ENCODE assay signal across 1 cellular context in the genomic region with DNA sequence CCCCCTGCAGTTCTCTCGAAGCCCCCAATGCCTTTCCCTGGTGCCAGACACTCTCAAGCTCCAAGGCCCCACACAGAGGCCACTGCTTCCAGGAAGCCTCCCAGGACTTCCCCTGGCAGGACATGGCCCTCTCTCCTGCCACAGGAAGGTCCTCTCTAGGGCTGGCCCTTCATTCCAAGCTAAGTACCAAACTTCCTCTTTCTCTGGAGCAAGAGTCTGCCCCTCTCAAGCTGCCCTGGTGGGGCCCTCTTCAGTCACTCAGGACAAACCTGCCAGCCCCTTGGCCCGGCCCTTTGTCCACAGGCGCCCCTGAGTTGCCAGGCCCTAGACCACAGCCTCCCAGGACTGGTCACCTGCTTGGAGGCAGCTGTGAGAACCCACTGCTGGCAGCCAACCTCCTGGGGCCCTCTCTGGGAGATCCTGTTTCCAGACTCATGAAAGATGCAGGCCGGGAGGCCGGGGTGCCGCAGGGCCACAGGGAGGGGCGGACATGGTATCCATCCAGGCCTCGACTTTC.
TF ChIP-seq lines count a peak whose summit lies in the region.

No MANE protein-coding gene starts in this region.

TF ChIP-seq in IMR-90, 13 proteins besides CTCF, POLR2A, EP300 and RAD21:
- TF ChIP-seq, protein P1, sequence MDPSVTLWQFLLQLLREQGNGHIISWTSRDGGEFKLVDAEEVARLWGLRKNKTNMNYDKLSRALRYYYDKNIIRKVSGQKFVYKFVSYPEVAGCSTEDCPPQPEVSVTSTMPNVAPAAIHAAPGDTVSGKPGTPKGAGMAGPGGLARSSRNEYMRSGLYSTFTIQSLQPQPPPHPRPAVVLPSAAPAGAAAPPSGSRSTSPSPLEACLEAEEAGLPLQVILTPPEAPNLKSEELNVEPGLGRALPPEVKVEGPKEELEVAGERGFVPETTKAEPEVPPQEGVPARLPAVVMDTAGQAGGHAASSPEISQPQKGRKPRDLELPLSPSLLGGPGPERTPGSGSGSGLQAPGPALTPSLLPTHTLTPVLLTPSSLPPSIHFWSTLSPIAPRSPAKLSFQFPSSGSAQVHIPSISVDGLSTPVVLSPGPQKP (IDR thresholded peaks at IDR 0.05; ENCODE audit: borderline replicate concordance, low read depth, low read length) = no peak
- no peak for TF ChIP-seq MAFK (IDR thresholded peaks at IDR 0.05; ENCODE audit: low read depth, low read length)
- TF ChIP-seq, protein P2, sequence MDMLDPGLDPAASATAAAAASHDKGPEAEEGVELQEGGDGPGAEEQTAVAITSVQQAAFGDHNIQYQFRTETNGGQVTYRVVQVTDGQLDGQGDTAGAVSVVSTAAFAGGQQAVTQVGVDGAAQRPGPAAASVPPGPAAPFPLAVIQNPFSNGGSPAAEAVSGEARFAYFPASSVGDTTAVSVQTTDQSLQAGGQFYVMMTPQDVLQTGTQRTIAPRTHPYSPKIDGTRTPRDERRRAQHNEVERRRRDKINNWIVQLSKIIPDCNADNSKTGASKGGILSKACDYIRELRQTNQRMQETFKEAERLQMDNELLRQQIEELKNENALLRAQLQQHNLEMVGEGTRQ (IDR thresholded peaks at IDR 0.05; ENCODE audit: low read depth, low read length) = no peak
- no peak for TF ChIP-seq MAZ (IDR thresholded peaks at IDR 0.05; ENCODE audit: borderline replicate concordance, low read depth, low read length)
- no peak for TF ChIP-seq SMC3 (IDR thresholded peaks at IDR 0.05; ENCODE audit: low read depth, low read length)
- no peak for TF ChIP-seq FOS (IDR thresholded peaks at IDR 0.05; ENCODE audit: low read depth, low read length)
- TF ChIP-seq RCOR1 (IDR thresholded peaks at IDR 0.05; ENCODE audit: insufficient replicate concordance, low read length) = no peak
- no peak for TF ChIP-seq MXI1 (IDR thresholded peaks at IDR 0.05; ENCODE audit: borderline replicate concordance, low read depth, low read length)
- TF ChIP-seq CEBPB (IDR thresholded peaks at IDR 0.05; ENCODE audit: low read depth, low read length) = no peak
- no peak for TF ChIP-seq NFE2L2 (IDR thresholded peaks at IDR 0.05; ENCODE audit: low read depth, low read length)
- TF ChIP-seq RFX5 (IDR thresholded peaks at IDR 0.05; ENCODE audit: low read depth, low read length) = no peak
- TF ChIP-seq BHLHE40 (IDR thresholded peaks at IDR 0.05; ENCODE audit: low read depth, low read length) = no peak
- TF ChIP-seq CHD1 (IDR thresholded peaks at IDR 0.05; ENCODE audit: low read depth, low read length) = no peak
